Comparison of ENCODE assay signal across 1 cellular context in genomic region chr3:137007376-137007775, GRCh38. TPM values are rescaled to one million over a fixed set of nuclear protein-coding genes. Genes with fewer than 3 reads are reported as not detected.
"Had no signal": no experiment of that assay in that cellular context is flagged by ENCODE, and none has a peak within 500 bp of the region (broad histone marks: within the 10 kb centered on the region; RNA-seq: fewer than 3 reads in every experiment).

No MANE protein-coding gene starts in this region.

RNA-seq across cellular contexts. Expression of gene IL20RB, which starts 49.6 kb away (rescaled TPM):
- total RNA-seq: ascending aorta had no signal
